ENCODE assay signal across 8 cellular contexts in the genomic region with DNA sequence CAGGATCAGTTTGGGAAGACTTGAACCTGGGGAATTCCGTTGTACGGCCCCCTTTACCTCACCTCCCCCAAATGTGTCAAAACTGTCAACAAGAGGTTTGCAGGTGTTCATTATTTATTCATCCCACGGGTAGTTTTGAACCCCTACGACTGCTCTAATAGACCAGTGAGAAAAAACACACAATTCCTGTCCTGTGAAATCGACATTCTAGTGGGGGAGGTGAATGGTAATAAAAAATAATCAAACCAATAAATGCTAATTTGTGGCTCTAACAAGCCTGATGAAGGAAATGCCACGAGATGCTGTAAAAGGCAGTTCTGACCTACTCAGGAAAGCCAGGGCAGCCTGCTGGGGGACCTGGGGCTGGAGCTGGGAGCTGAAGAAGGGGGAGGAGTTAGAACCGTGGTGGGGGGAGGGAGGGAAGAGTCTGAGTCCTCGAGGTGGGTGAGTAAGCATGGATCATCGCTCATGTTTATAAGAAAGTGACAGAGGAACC. TPM values are rescaled to one million over a fixed set of nuclear protein-coding genes. Genes with fewer than 3 reads are reported as not detected.
DNase-seq lines count a peak whose midpoint lies in the region; ATAC-seq, FAIRE-seq and TF ChIP-seq lines count a peak whose summit lies in the region.

No MANE protein-coding gene starts in this region.

- peak overlapping the region; percentile 70 for H3K4me3 Mint-ChIP-seq in WTC11

- no peak overlapping the region for H2AFZ ChIP-seq in smooth muscle cell (ENCODE audit: low read depth)

- peak overlapping the region; percentile 99 for H3K27ac ChIP-seq in smooth muscle cell (ENCODE audit: low read depth)

- peaks cover 18% of the 10 kb centered on the region for H3K4me1 ChIP-seq in smooth muscle cell (ENCODE audit: low read depth)

- H3K4me2 ChIP-seq in smooth muscle cell, result peak overlapping the region; percentile 78

- peak overlapping the region; percentile 79 for H3K9ac ChIP-seq in smooth muscle cell (ENCODE audit: low read depth)

- FAIRE-seq in H54 (lab: Jason Lieb, UNC), result peak; percentile 62
- no peak for FAIRE-seq in GM12892 (lab: Jason Lieb, UNC)

- no peaks in the 10 kb centered on the region for H3K36me3 ChIP-seq in smooth muscle cell (ENCODE audit: low read depth)

- CTCF ChIA-PET in WTC11 (lab: Charles Lee), result interaction anchor here (0.6 to 6.5 kb wide), 22 partner anchors 8 to 277 kb away, joined by 3 to 158 read pairs (median 4); a partner anchor contains a TSS

- no peaks in the 10 kb centered on the region for H3K79me2 ChIP-seq in smooth muscle cell (ENCODE audit: low read depth)

- no peaks in the 10 kb centered on the region for H3K9me3 Mint-ChIP-seq in WTC11

- peaks cover 16% of the 10 kb centered on the region for H3F3A ChIP-seq in smooth muscle cell (ENCODE audit: low read depth)

- POLR2A ChIA-PET in WTC11 (lab: Charles Lee), result interaction anchor here (0.6 to 3.0 kb wide), 9 partner anchors 17 to 380 kb away, joined by 3 to 21 read pairs (median 4); a partner anchor contains a TSS

- H3K36me3 Mint-ChIP-seq in WTC11, result peaks cover 5% of the 10 kb centered on the region; the same call in 1 of the 2 replicates

- peaks cover 32% of the 10 kb centered on the region for H3K4me1 Mint-ChIP-seq in WTC11

- H4K20me1 ChIP-seq in smooth muscle cell (ENCODE audit: low read depth), result no peaks in the 10 kb centered on the region

- peak; percentile 38 for ATAC-seq in WTC11
- peak; percentile 48 for ATAC-seq in left ventricle myocardium superior
- ATAC-seq in esophagus mucosa, result no peak

- no peak for DNase-seq in H54 (ENCODE audit: insufficient read length, low spot score)
- no peak for DNase-seq in WTC11 (ENCODE audit: low spot score)
- DNase-seq in left ventricle myocardium superior, result no peak
- no peak for DNase-seq in smooth muscle cell (lab: John Stamatoyannopoulos, UW; ENCODE audit: unreplicated experiment)
- no peak for DNase-seq in stimulated activated CD4-positive, alpha-beta T cell treated with anti-CD3 and anti-CD28 coated beads, Interleukin-15, amount 100 ng/mL, for 24 hours
- no peak for DNase-seq in effector CD4-positive, alpha-beta T cell
- no peak for DNase-seq in GM12892 (ENCODE audit: insufficient read length)

- H3K27me3 Mint-ChIP-seq in WTC11 (ENCODE audit: low read depth), result peaks cover 6% of the 10 kb centered on the region

- H3K4me3 ChIP-seq in smooth muscle cell, result peak overlapping the region; percentile 66

- intact Hi-C loops in left ventricle myocardium superior (cut with micrococcal nuclease), result no loop called here

- no peaks in the 10 kb centered on the region for H3K9me3 ChIP-seq in smooth muscle cell (replicated peaks; ENCODE audit: low read depth)

- WGBS in smooth muscle cell (ENCODE audit: low lambda C conversion rate), result 16% methylated on average over 8 of the region's 9 CpGs

- peak overlapping the region; percentile 82 for H3K27ac Mint-ChIP-seq in WTC11

- H3K27me3 ChIP-seq in smooth muscle cell (ENCODE audit: low read depth), result no peaks in the 10 kb centered on the region

- TF ChIP-seq POLR2A in H54 (IDR thresholded peaks at IDR 0.05; ENCODE audit: low read depth, low read length) (no peak), GM12892 (IDR thresholded peaks at IDR 0.05; ENCODE audit: low read depth, low read length) (no peak)

- TF ChIP-seq CTCF in WTC11 (IDR thresholded peaks at IDR 0.05) (no peak), smooth muscle cell (IDR thresholded peaks at IDR 0.05; ENCODE audit: borderline replicate concordance, insufficient read depth, poor library complexity, severe bottlenecking) (no peak)

TF ChIP-seq in WTC11, 78 proteins besides CTCF, POLR2A, EP300 and RAD21 (continues in another document):
- TF ChIP-seq, protein P1, sequence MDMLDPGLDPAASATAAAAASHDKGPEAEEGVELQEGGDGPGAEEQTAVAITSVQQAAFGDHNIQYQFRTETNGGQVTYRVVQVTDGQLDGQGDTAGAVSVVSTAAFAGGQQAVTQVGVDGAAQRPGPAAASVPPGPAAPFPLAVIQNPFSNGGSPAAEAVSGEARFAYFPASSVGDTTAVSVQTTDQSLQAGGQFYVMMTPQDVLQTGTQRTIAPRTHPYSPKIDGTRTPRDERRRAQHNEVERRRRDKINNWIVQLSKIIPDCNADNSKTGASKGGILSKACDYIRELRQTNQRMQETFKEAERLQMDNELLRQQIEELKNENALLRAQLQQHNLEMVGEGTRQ (CRISPR knock-in tag; IDR thresholded peaks at IDR 0.05), result no peak
- no peak for TF ChIP-seq JAZF1 (CRISPR knock-in tag; IDR thresholded peaks at IDR 0.05)
- no peak for TF ChIP-seq NFATC4 (CRISPR knock-in tag; IDR thresholded peaks at IDR 0.05)
- TF ChIP-seq GTF2I (CRISPR knock-in tag; conservative IDR thresholded peaks at IDR 0.05), result no peak
- TF ChIP-seq, protein P2, sequence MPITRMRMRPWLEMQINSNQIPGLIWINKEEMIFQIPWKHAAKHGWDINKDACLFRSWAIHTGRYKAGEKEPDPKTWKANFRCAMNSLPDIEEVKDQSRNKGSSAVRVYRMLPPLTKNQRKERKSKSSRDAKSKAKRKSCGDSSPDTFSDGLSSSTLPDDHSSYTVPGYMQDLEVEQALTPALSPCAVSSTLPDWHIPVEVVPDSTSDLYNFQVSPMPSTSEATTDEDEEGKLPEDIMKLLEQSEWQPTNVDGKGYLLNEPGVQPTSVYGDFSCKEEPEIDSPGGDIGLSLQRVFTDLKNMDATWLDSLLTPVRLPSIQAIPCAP (CRISPR knock-in tag; IDR thresholded peaks at IDR 0.05), result no peak
- no peak for TF ChIP-seq ETV6 (CRISPR knock-in tag; IDR thresholded peaks at IDR 0.05)
- TF ChIP-seq, protein P3, sequence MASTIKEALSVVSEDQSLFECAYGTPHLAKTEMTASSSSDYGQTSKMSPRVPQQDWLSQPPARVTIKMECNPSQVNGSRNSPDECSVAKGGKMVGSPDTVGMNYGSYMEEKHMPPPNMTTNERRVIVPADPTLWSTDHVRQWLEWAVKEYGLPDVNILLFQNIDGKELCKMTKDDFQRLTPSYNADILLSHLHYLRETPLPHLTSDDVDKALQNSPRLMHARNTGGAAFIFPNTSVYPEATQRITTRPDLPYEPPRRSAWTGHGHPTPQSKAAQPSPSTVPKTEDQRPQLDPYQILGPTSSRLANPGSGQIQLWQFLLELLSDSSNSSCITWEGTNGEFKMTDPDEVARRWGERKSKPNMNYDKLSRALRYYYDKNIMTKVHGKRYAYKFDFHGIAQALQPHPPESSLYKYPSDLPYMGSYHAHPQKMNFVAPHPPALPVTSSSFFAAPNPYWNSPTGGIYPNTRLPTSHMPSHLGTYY (CRISPR knock-in tag; IDR thresholded peaks at IDR 0.05), result no peak
- TF ChIP-seq, protein P4, sequence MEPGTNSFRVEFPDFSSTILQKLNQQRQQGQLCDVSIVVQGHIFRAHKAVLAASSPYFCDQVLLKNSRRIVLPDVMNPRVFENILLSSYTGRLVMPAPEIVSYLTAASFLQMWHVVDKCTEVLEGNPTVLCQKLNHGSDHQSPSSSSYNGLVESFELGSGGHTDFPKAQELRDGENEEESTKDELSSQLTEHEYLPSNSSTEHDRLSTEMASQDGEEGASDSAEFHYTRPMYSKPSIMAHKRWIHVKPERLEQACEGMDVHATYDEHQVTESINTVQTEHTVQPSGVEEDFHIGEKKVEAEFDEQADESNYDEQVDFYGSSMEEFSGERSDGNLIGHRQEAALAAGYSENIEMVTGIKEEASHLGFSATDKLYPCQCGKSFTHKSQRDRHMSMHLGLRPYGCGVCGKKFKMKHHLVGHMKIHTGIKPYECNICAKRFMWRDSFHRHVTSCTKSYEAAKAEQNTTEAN (CRISPR knock-in tag; IDR thresholded peaks at IDR 0.05), result no peak

RNA-seq across cellular contexts. Expression of a gene that starts 0.5 kb away (rescaled TPM):
- total RNA-seq in WTC11 (2021) (36.1 to 42.8 TPM (median 40.3 TPM) in 3 replicates), left ventricle myocardium superior (74.9 TPM), smooth muscle cell (37.2 and 52.4 TPM in 2 replicates), esophagus mucosa (51.7 TPM)
- polyA plus RNA-seq in smooth muscle cell, result 14.3 and 24.2 TPM in 2 replicates
- polyA plus RNA-seq in GM12892 (2012; ENCODE audit: missing spikeins), result 25.1 TPM

RNA-seq across cellular contexts. Expression of a gene that starts 25.0 kb away (rescaled TPM):
- total RNA-seq in WTC11 (2021) (40.8 to 58.7 TPM (median 52.3 TPM) in 3 replicates), left ventricle myocardium superior (116 TPM), smooth muscle cell (44.0 and 53.2 TPM in 2 replicates), esophagus mucosa (138 TPM)
- 29.4 and 86.5 TPM in 2 replicates for polyA plus RNA-seq in smooth muscle cell
- polyA plus RNA-seq in GM12892 (2012; ENCODE audit: missing spikeins), result 128 TPM

RNA-seq across cellular contexts. Expression of a gene that starts 25.7 kb away (rescaled TPM):
- 0.20 TPM in 1 of 3 replicates, not detected in the others for total RNA-seq in WTC11 (2021)
- not detected for total RNA-seq in left ventricle myocardium superior
- total RNA-seq in smooth muscle cell, result not detected in 2 replicates
- polyA plus RNA-seq in smooth muscle cell, result not detected in 2 replicates
- 0.53 TPM for polyA plus RNA-seq in GM12892 (2012; ENCODE audit: missing spikeins)
- total RNA-seq in esophagus mucosa, result not detected

RNA-seq across cellular contexts. Expression of a gene that starts 30.5 kb away (rescaled TPM):
- total RNA-seq in WTC11 (2021) (3.8 to 5.7 TPM (median 5.2 TPM) in 3 replicates), left ventricle myocardium superior (not detected), smooth muscle cell (10.7 and 19.4 TPM in 2 replicates), esophagus mucosa (not detected)
- polyA plus RNA-seq in smooth muscle cell, result 31.1 and 36.4 TPM in 2 replicates
- polyA plus RNA-seq in GM12892 (2012; ENCODE audit: missing spikeins), result 0.42 TPM

RNA-seq across cellular contexts. Expression of a gene that starts 33.4 kb away (rescaled TPM):
- total RNA-seq in WTC11 (2021), result 27.4 to 28.8 TPM (median 27.5 TPM) in 3 replicates
- total RNA-seq in left ventricle myocardium superior, result 16.4 TPM
- 15.2 and 17.8 TPM in 2 replicates for total RNA-seq in smooth muscle cell
- 8.8 and 9.6 TPM in 2 replicates for polyA plus RNA-seq in smooth muscle cell
- 35.8 TPM for polyA plus RNA-seq in GM12892 (2012; ENCODE audit: missing spikeins)
- total RNA-seq in esophagus mucosa, result 30.0 TPM
